ENCODE assay signal across 1 cellular context in the genomic region with DNA sequence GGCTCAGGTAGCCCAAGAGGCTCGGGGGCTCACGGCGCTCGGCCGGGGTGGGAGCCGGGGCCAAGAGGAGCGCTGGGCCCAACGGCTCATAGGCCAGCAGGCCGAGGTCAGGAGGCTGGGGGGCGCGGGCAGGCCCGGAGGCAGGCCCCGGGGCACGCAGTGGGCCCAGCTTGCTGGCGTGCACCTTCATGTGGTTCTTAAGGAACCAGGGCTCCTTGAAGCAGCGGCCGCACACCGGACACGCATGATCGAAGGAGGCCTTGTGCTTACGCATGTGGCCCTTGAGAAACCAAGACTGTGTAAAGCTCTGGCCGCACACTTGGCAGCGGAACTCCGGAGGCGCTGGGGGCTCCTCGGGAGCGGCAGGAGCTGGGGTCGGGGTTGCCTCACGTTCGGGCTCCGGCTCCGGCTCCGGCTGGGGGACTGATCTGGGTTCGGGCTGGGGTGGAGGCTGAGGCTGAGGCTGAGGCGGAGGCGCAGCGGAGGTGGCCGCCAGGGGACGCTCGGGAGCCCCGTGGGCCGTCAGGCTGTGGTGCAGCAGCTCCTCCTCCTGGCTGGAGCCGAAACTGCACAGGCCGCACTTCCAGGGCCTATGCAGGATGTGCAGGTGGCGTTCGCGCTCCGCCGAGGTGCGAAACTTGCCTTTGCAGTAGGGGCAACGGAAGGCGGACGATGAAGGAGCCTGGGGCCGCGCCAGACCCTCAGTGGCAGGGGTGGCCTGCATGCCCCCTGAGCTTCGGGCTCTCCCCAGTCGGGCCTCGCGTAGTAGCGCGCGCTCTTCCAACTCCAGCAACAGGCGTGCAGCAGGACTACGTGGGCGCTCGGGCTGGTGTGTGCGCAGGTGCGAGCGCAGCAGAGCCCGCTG.
TF ChIP-seq lines count a peak whose summit lies in the region.

No MANE protein-coding gene starts in this region.

TF ChIP-seq in K562, 482 proteins besides CTCF, POLR2A, EP300 and RAD21 (continues in another document):
- TF ChIP-seq ZNF263 (CRISPR knock-in tag; IDR thresholded peaks at IDR 0.05; ENCODE audit: borderline replicate concordance) (peak; percentile 78; the same call in 1 of the 2 replicates), JUN (IDR thresholded peaks at IDR 0.05; ENCODE audit: borderline replicate concordance, low read depth, low read length) (0 out of 2 replicates have a peak, but pooled peaks have one; percentile 31), JUN (CRISPR knock-in tag; IDR thresholded peaks at IDR 0.05; ENCODE audit: borderline replicate concordance) (no peak), CCNT2 (IDR thresholded peaks at IDR 0.05; ENCODE audit: borderline replicate concordance, extremely low read depth, insufficient read length, low read depth, low read length) (peak; percentile 21), GABPB1 (CRISPR knock-in tag; IDR thresholded peaks at IDR 0.05) (0 out of 2 replicates have a peak, but pooled peaks have one; percentile 50), ARHGAP35 (IDR thresholded peaks at IDR 0.05; ENCODE audit: partially characterized antibody) (no peak), SP1 (CRISPR knock-in tag; IDR thresholded peaks at IDR 0.05) (peak; percentile 39; the same call in 1 of the 2 replicates), HMGN3 (IDR thresholded peaks at IDR 0.05; ENCODE audit: borderline replicate concordance, extremely low read depth, insufficient read length, low read depth, low read length) (no peak), CBX5 (IDR thresholded peaks at IDR 0.05; ENCODE audit: borderline replicate concordance, low read depth) (peak; percentile 43; the same call in 1 of the 2 replicates), XRCC5 (IDR thresholded peaks at IDR 0.05; ENCODE audit: low read depth, low read length) (peak; percentile 77), NUFIP1 (IDR thresholded peaks at IDR 0.05; ENCODE audit: partially characterized antibody) (no peak), PML (IDR thresholded peaks at IDR 0.05; ENCODE audit: low read length) (no peak), TBP (optimal IDR thresholded peaks at IDR 0.05; ENCODE audit: low read depth, low read length) (peak; percentile 33)
- TF ChIP-seq, protein P1, sequence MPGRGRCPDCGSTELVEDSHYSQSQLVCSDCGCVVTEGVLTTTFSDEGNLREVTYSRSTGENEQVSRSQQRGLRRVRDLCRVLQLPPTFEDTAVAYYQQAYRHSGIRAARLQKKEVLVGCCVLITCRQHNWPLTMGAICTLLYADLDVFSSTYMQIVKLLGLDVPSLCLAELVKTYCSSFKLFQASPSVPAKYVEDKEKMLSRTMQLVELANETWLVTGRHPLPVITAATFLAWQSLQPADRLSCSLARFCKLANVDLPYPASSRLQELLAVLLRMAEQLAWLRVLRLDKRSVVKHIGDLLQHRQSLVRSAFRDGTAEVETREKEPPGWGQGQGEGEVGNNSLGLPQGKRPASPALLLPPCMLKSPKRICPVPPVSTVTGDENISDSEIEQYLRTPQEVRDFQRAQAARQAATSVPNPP (IDR thresholded peaks at IDR 0.05; ENCODE audit: borderline replicate concordance, insufficient read depth, insufficient read length) = no peak
- TF ChIP-seq, protein P2, sequence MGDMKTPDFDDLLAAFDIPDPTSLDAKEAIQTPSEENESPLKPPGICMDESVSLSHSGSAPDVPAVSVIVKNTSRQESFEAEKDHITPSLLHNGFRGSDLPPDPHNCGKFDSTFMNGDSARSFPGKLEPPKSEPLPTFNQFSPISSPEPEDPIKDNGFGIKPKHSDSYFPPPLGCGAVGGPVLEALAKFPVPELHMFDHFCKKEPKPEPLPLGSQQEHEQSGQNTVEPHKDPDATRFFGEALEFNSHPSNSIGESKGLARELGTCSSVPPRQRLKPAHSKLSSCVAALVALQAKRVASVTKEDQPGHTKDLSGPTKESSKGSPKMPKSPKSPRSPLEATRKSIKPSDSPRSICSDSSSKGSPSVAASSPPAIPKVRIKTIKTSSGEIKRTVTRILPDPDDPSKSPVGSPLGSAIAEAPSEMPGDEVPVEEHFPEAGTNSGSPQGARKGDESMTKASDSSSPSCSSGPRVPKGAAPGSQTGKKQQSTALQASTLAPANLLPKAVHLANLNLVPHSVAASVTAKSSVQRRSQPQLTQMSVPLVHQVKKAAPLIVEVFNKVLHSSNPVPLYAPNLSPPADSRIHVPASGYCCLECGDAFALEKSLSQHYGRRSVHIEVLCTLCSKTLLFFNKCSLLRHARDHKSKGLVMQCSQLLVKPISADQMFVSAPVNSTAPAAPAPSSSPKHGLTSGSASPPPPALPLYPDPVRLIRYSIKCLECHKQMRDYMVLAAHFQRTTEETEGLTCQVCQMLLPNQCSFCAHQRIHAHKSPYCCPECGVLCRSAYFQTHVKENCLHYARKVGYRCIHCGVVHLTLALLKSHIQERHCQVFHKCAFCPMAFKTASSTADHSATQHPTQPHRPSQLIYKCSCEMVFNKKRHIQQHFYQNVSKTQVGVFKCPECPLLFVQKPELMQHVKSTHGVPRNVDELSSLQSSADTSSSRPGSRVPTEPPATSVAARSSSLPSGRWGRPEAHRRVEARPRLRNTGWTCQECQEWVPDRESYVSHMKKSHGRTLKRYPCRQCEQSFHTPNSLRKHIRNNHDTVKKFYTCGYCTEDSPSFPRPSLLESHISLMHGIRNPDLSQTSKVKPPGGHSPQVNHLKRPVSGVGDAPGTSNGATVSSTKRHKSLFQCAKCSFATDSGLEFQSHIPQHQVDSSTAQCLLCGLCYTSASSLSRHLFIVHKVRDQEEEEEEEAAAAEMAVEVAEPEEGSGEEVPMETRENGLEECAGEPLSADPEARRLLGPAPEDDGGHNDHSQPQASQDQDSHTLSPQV (IDR thresholded peaks at IDR 0.05) = peak; percentile 88
- TF ChIP-seq, protein P3, sequence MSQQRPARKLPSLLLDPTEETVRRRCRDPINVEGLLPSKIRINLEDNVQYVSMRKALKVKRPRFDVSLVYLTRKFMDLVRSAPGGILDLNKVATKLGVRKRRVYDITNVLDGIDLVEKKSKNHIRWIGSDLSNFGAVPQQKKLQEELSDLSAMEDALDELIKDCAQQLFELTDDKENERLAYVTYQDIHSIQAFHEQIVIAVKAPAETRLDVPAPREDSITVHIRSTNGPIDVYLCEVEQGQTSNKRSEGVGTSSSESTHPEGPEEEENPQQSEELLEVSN (IDR thresholded peaks at IDR 0.05; ENCODE audit: borderline replicate concordance in 1 of 2, extremely low read depth in 1 of 2, insufficient read depth in 1 of 2, insufficient read length in 1 of 2, low read depth in 1 of 2, low read length in 1 of 2, poor library complexity in 1 of 2, severe bottlenecking in 1 of 2) = peak in 1 of 2 experiments; percentile 56
- TF ChIP-seq, protein P4, sequence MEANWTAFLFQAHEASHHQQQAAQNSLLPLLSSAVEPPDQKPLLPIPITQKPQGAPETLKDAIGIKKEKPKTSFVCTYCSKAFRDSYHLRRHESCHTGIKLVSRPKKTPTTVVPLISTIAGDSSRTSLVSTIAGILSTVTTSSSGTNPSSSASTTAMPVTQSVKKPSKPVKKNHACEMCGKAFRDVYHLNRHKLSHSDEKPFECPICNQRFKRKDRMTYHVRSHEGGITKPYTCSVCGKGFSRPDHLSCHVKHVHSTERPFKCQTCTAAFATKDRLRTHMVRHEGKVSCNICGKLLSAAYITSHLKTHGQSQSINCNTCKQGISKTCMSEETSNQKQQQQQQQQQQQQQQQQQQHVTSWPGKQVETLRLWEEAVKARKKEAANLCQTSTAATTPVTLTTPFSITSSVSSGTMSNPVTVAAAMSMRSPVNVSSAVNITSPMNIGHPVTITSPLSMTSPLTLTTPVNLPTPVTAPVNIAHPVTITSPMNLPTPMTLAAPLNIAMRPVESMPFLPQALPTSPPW (CRISPR knock-in tag; IDR thresholded peaks at IDR 0.05) = 0 out of 2 replicates have a peak, but pooled peaks have one; percentile 21
- TF ChIP-seq, protein P5, sequence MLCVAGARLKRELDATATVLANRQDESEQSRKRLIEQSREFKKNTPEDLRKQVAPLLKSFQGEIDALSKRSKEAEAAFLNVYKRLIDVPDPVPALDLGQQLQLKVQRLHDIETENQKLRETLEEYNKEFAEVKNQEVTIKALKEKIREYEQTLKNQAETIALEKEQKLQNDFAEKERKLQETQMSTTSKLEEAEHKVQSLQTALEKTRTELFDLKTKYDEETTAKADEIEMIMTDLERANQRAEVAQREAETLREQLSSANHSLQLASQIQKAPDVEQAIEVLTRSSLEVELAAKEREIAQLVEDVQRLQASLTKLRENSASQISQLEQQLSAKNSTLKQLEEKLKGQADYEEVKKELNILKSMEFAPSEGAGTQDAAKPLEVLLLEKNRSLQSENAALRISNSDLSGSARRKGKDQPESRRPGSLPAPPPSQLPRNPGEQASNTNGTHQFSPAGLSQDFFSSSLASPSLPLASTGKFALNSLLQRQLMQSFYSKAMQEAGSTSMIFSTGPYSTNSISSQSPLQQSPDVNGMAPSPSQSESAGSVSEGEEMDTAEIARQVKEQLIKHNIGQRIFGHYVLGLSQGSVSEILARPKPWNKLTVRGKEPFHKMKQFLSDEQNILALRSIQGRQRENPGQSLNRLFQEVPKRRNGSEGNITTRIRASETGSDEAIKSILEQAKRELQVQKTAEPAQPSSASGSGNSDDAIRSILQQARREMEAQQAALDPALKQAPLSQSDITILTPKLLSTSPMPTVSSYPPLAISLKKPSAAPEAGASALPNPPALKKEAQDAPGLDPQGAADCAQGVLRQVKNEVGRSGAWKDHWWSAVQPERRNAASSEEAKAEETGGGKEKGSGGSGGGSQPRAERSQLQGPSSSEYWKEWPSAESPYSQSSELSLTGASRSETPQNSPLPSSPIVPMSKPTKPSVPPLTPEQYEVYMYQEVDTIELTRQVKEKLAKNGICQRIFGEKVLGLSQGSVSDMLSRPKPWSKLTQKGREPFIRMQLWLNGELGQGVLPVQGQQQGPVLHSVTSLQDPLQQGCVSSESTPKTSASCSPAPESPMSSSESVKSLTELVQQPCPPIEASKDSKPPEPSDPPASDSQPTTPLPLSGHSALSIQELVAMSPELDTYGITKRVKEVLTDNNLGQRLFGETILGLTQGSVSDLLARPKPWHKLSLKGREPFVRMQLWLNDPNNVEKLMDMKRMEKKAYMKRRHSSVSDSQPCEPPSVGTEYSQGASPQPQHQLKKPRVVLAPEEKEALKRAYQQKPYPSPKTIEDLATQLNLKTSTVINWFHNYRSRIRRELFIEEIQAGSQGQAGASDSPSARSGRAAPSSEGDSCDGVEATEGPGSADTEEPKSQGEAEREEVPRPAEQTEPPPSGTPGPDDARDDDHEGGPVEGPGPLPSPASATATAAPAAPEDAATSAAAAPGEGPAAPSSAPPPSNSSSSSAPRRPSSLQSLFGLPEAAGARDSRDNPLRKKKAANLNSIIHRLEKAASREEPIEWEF (CRISPR knock-in tag; IDR thresholded peaks at IDR 0.05) = no peak
- TF ChIP-seq, protein P6, sequence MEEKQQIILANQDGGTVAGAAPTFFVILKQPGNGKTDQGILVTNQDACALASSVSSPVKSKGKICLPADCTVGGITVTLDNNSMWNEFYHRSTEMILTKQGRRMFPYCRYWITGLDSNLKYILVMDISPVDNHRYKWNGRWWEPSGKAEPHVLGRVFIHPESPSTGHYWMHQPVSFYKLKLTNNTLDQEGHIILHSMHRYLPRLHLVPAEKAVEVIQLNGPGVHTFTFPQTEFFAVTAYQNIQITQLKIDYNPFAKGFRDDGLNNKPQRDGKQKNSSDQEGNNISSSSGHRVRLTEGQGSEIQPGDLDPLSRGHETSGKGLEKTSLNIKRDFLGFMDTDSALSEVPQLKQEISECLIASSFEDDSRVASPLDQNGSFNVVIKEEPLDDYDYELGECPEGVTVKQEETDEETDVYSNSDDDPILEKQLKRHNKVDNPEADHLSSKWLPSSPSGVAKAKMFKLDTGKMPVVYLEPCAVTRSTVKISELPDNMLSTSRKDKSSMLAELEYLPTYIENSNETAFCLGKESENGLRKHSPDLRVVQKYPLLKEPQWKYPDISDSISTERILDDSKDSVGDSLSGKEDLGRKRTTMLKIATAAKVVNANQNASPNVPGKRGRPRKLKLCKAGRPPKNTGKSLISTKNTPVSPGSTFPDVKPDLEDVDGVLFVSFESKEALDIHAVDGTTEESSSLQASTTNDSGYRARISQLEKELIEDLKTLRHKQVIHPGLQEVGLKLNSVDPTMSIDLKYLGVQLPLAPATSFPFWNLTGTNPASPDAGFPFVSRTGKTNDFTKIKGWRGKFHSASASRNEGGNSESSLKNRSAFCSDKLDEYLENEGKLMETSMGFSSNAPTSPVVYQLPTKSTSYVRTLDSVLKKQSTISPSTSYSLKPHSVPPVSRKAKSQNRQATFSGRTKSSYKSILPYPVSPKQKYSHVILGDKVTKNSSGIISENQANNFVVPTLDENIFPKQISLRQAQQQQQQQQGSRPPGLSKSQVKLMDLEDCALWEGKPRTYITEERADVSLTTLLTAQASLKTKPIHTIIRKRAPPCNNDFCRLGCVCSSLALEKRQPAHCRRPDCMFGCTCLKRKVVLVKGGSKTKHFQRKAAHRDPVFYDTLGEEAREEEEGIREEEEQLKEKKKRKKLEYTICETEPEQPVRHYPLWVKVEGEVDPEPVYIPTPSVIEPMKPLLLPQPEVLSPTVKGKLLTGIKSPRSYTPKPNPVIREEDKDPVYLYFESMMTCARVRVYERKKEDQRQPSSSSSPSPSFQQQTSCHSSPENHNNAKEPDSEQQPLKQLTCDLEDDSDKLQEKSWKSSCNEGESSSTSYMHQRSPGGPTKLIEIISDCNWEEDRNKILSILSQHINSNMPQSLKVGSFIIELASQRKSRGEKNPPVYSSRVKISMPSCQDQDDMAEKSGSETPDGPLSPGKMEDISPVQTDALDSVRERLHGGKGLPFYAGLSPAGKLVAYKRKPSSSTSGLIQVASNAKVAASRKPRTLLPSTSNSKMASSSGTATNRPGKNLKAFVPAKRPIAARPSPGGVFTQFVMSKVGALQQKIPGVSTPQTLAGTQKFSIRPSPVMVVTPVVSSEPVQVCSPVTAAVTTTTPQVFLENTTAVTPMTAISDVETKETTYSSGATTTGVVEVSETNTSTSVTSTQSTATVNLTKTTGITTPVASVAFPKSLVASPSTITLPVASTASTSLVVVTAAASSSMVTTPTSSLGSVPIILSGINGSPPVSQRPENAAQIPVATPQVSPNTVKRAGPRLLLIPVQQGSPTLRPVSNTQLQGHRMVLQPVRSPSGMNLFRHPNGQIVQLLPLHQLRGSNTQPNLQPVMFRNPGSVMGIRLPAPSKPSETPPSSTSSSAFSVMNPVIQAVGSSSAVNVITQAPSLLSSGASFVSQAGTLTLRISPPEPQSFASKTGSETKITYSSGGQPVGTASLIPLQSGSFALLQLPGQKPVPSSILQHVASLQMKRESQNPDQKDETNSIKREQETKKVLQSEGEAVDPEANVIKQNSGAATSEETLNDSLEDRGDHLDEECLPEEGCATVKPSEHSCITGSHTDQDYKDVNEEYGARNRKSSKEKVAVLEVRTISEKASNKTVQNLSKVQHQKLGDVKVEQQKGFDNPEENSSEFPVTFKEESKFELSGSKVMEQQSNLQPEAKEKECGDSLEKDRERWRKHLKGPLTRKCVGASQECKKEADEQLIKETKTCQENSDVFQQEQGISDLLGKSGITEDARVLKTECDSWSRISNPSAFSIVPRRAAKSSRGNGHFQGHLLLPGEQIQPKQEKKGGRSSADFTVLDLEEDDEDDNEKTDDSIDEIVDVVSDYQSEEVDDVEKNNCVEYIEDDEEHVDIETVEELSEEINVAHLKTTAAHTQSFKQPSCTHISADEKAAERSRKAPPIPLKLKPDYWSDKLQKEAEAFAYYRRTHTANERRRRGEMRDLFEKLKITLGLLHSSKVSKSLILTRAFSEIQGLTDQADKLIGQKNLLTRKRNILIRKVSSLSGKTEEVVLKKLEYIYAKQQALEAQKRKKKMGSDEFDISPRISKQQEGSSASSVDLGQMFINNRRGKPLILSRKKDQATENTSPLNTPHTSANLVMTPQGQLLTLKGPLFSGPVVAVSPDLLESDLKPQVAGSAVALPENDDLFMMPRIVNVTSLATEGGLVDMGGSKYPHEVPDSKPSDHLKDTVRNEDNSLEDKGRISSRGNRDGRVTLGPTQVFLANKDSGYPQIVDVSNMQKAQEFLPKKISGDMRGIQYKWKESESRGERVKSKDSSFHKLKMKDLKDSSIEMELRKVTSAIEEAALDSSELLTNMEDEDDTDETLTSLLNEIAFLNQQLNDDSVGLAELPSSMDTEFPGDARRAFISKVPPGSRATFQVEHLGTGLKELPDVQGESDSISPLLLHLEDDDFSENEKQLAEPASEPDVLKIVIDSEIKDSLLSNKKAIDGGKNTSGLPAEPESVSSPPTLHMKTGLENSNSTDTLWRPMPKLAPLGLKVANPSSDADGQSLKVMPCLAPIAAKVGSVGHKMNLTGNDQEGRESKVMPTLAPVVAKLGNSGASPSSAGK (IDR thresholded peaks at IDR 0.05) = peak; percentile 37; the same call in 1 of the 2 replicates
